19 cellular contexts compared by ENCODE assay signal in the genomic region with DNA sequence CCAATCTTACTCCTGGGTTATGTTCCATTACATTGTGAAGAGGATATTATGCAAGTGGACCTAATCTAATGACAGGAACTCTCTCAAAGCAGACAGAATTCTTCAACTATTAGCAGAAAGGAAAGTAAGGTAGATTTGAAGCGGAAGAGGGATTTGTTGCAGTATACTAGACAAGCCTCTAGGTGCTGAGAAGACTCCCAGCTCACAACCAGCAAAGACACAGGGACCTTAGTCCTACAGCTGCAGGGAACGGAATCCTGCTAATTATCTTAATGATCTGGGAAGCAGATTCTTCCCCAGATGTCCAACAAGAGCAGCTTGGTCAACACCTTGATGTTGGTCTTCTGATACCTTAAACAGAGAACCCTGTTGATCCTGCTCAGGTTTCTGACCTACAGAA.
DNase-seq lines count a peak whose midpoint lies in the region; ATAC-seq and TF ChIP-seq lines count a peak whose summit lies in the region.
"Had no signal": no experiment of that assay in that cellular context is flagged by ENCODE, and none has a peak within 500 bp of the region (broad histone marks: within the 10 kb centered on the region; RNA-seq: fewer than 3 reads in every experiment).

No MANE protein-coding gene starts in this region.

- no CpG with 5 or more reads among the region's 2 CpGs for WGBS in neuronal stem cell (ENCODE audit: extremely low coverage in 2 of 2, insufficient read length in 2 of 2, insufficient replicate concordance in 1 of 2), 2 donors

- no peak overlapping the region for H2AK5ac ChIP-seq in neuronal stem cell (ENCODE audit: low read depth, low read length)

- H3K4ac ChIP-seq in neuronal stem cell (ENCODE audit: low read length) = no peak overlapping the region

- H3K14ac ChIP-seq in neuronal stem cell (ENCODE audit: low read length) = no peak overlapping the region

- 0 out of 6 replicates have a peak, but pooled peaks of 2 of the 3 experiments have one; percentile 10 to 14 for TF ChIP-seq CTCF in HCT116 (IDR thresholded peaks at IDR 0.05 in 2 of 3, conservative IDR thresholded peaks at IDR 0.05 in 1 of 3; ENCODE audit: borderline replicate concordance in 1 of 3, insufficient read depth in 1 of 3, low read depth in 2 of 3, low read length in 2 of 3)
- no peak for TF ChIP-seq CTCF in WTC11 (IDR thresholded peaks at IDR 0.05)
- TF ChIP-seq CTCF in retinal pigment epithelial cell (conservative IDR thresholded peaks at IDR 0.05; ENCODE audit: low read depth, low read length) = peak; percentile 3
- TF ChIP-seq CTCF in coronary artery (IDR thresholded peaks at IDR 0.05) = no peak

- H4K20me1 ChIP-seq in HCT116 (ENCODE audit: insufficient read depth) = no peaks in the 10 kb centered on the region

- no peaks in the 10 kb centered on the region for H3K36me3 Mint-ChIP-seq in WTC11
- H3K36me3 Mint-ChIP-seq: IgD-negative memory B cell had no signal

- H3K36me3 ChIP-seq in HCT116 (ENCODE audit: control insufficient read depth in 1 of 2, insufficient read depth in 2 of 2, low read length in 2 of 2) (no peaks in the 10 kb centered on the region), neuronal stem cell (replicated peaks in 1 of 2; ENCODE audit: control insufficient read depth in 2 of 2, insufficient read depth in 2 of 2, low read length in 2 of 2) (no peaks in the 10 kb centered on the region)

- H3K79me1 ChIP-seq in neuronal stem cell (ENCODE audit: low read depth, low read length) = no peaks in the 10 kb centered on the region

- intact Hi-C loops in HCT116 (cut with micrococcal nuclease) = no loop called here

- H3K27ac Mint-ChIP-seq in WTC11 = no peak overlapping the region
- H3K27ac Mint-ChIP-seq: IgD-negative memory B cell; T-helper 2 cell treated with Interferon-gamma antibody and Interleukin-4, amounts not matched to agents 5 μg/mL and 100 μg/mL, for 36 hours had no signal

- H3K79me2 ChIP-seq in HCT116 (ENCODE audit: insufficient read depth, low read length) = no peaks in the 10 kb centered on the region

- H3K27me3 ChIP-seq in HCT116 (ENCODE audit: insufficient read depth, low read length) (peaks cover 60% of the 10 kb centered on the region), neuronal stem cell (ENCODE audit: control insufficient read depth in 3 of 3, insufficient read depth in 3 of 3, low read depth in 1 of 3, low read length in 3 of 3) (no peaks in the 10 kb centered on the region)

- no peaks in the 10 kb centered on the region for H3K9me3 ChIP-seq in HCT116 (ENCODE audit: control insufficient read depth in 1 of 2, insufficient read depth in 1 of 2, low read depth in 1 of 2, low read length in 2 of 2)
- H3K9me3 ChIP-seq in neuronal stem cell (replicated peaks in 1 of 2; ENCODE audit: control insufficient read depth in 2 of 2, insufficient read depth in 1 of 2, low read depth in 1 of 2, low read length in 2 of 2) = peaks cover 0 to 2% of the 10 kb centered on the region in 2 donors

- no peak overlapping the region for H2BK15ac ChIP-seq in neuronal stem cell (ENCODE audit: low read length)

- no peak overlapping the region for H4K91ac ChIP-seq in neuronal stem cell (ENCODE audit: low read depth, low read length, poor library complexity)

- H4K8ac ChIP-seq in neuronal stem cell (ENCODE audit: low read depth, low read length) = no peak overlapping the region

- ATAC-seq in HCT116 (no peak), WTC11 (peak; percentile 63)

- H3K27ac ChIP-seq in HCT116 (ENCODE audit: low read depth, low read length) = no peak overlapping the region
- H3K27ac ChIP-seq in coronary artery = no peak overlapping the region
- H3K27ac ChIP-seq in neuronal stem cell (replicated peaks; ENCODE audit: low read length) = no peak overlapping the region
- H3K27ac ChIP-seq: 22Rv1, SK-N-MC had no signal

- H3K9me2 ChIP-seq in HCT116 (ENCODE audit: insufficient read depth) = no peaks in the 10 kb centered on the region

- POLR2A ChIA-PET in HCT116 (lab: Charles Lee) (no interaction called here), WTC11 (lab: Charles Lee) (no interaction called here)

- CTCF ChIA-PET in HCT116 (lab: Charles Lee) (no interaction called here), WTC11 (lab: Charles Lee) (interaction anchor here (0.8 to 1.6 kb wide), 4 partner anchors 9 to 275 kb away, joined by 4 to 6 read pairs (median 4); a partner anchor contains a TSS)

- H3K23ac ChIP-seq in neuronal stem cell (ENCODE audit: low read depth, low read length, poor library complexity) = no peak overlapping the region

- DNase-seq in DMS79 treated with DMSO at 0.1 percent for 48 hours (lab: John Stamatoyannopoulos, UW) (peak; percentile 6), DMS79 (lab: John Stamatoyannopoulos, UW) (no peak), HCT116 (ENCODE audit: low read depth, low spot score) (no peak), WTC11 (ENCODE audit: low spot score) (no peak), retinal pigment epithelial cell (ENCODE audit: low read depth) (no peak), CD1c-positive myeloid dendritic cell (ENCODE audit: extremely low spot score) (no peak), coronary artery (ENCODE audit: low spot score) (no peak), neuronal stem cell (ENCODE audit: low spot score) (no peak)
- DNase-seq: AML-193, MM.1S, NCI-H1092 treated with DMSO at 0.1 percent for 48 hours, NCI-H2081 treated with DMSO at 0.1 percent for 48 hours, OCI-M1, Right ventricle myocardium superior had no signal

- H3K4me2 ChIP-seq in HCT116 (ENCODE audit: low read length) (no peak overlapping the region), neuronal stem cell (ENCODE audit: insufficient read depth, low read length, poor library complexity, severe bottlenecking) (no peak overlapping the region)

- RAD21 ChIA-PET in HCT116 (lab: Charles Lee; ENCODE audit: low non-redundant PET in 1 of 2, low total read pairs in 2 of 2, uncharacterized antibody in 2 of 2, unreplicated experiment in 2 of 2) = no interaction called here

- no peak overlapping the region for H3K18ac ChIP-seq in neuronal stem cell (ENCODE audit: low read length)

- no peak overlapping the region for H3K4me3 ChIP-seq in HCT116 (replicated peaks in 1 of 2; ENCODE audit: low read depth in 1 of 2, low read length in 2 of 2)
- H3K4me3 ChIP-seq in retinal pigment epithelial cell (ENCODE audit: low read length) = no peak overlapping the region
- no peak overlapping the region for H3K4me3 ChIP-seq in coronary artery
- no peak overlapping the region for H3K4me3 ChIP-seq in neuronal stem cell (ENCODE audit: low read length in 2 of 2)
- H3K4me3 ChIP-seq: SK-N-MC had no signal

- BruUV-seq in HCT116 (replicated peaks; lab: Mats Ljungman, UMichigan) = no TSS peak

- H2BK5ac ChIP-seq in neuronal stem cell (ENCODE audit: low read length) = no peak overlapping the region

- H2AFZ ChIP-seq in HCT116 (ENCODE audit: low read depth, low read length, poor library complexity, severe bottlenecking) (no peak overlapping the region), neuronal stem cell (ENCODE audit: low read length) (no peak overlapping the region)

- no peaks in the 10 kb centered on the region for H3K4me1 Mint-ChIP-seq in WTC11
- H3K4me1 Mint-ChIP-seq: IgD-negative memory B cell had no signal

- TF ChIP-seq POLR2A in HCT116 (IDR thresholded peaks at IDR 0.05; ENCODE audit: borderline replicate concordance, extremely low read depth, insufficient read depth, insufficient read length) = no peak

- no peak overlapping the region for H2BK12ac ChIP-seq in neuronal stem cell (ENCODE audit: low read length)

- H3K4me1 ChIP-seq in HCT116 (ENCODE audit: control insufficient read depth in 1 of 2, insufficient read depth in 2 of 2, low read length in 2 of 2) = no peaks in the 10 kb centered on the region
- no peaks in the 10 kb centered on the region for H3K4me1 ChIP-seq in neuronal stem cell (ENCODE audit: control insufficient read depth in 2 of 2, insufficient read depth in 1 of 2, low read depth in 1 of 2, low read length in 2 of 2)

- no peaks in the 10 kb centered on the region for H3K9me3 Mint-ChIP-seq in WTC11
- H3K9me3 Mint-ChIP-seq: T-helper 2 cell treated with Interferon-gamma antibody and Interleukin-4, amounts not matched to agents 5 μg/mL and 100 μg/mL, for 36 hours had no signal

- no peak overlapping the region for H2BK120ac ChIP-seq in neuronal stem cell (ENCODE audit: low read depth, low read length)

- no peak overlapping the region for H3K4me3 Mint-ChIP-seq in WTC11
- H3K4me3 Mint-ChIP-seq: CD14-positive monocyte; IgD-negative memory B cell; T-helper 2 cell treated with Interferon-gamma antibody and Interleukin-4, amounts not matched to agents 5 μg/mL and 100 μg/mL, for 36 hours had no signal

- H3K9ac ChIP-seq in HCT116 (ENCODE audit: low read length) (no peak overlapping the region), neuronal stem cell (ENCODE audit: low read depth, low read length, poor library complexity) (no peak overlapping the region)

- TF ChIP-seq RAD21 in HCT116 (IDR thresholded peaks at IDR 0.05; ENCODE audit: low read depth) = no peak

- peaks cover 5% of the 10 kb centered on the region; the same call in 1 of the 2 replicates for H3K27me3 Mint-ChIP-seq in WTC11 (ENCODE audit: low read depth)
- H3K27me3 Mint-ChIP-seq: IgD-negative memory B cell had no signal

TF ChIP-seq in HCT116, 20 proteins besides CTCF, POLR2A, EP300 and RAD21 (continues in another document):
- TF ChIP-seq YY1 (IDR thresholded peaks at IDR 0.05; ENCODE audit: extremely low read depth, insufficient replicate concordance, low read depth, low read length) (no peak), SIN3A (IDR thresholded peaks at IDR 0.05; ENCODE audit: low read depth) (no peak), EZH2 (IDR thresholded peaks at IDR 0.05) (no peak), ZNF274 (IDR thresholded peaks at IDR 0.05; ENCODE audit: low read depth, low read length) (no peak), TCF7L2 (IDR thresholded peaks at IDR 0.05; ENCODE audit: borderline replicate concordance, extremely low read depth, insufficient read depth, insufficient read length) (no peak)
- TF ChIP-seq, protein P1, sequence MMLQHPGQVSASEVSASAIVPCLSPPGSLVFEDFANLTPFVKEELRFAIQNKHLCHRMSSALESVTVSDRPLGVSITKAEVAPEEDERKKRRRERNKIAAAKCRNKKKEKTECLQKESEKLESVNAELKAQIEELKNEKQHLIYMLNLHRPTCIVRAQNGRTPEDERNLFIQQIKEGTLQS (IDR thresholded peaks at IDR 0.05) = no peak

TF ChIP-seq in WTC11, 78 proteins besides CTCF, POLR2A, EP300 and RAD21:
- TF ChIP-seq GRHL2 (CRISPR knock-in tag; IDR thresholded peaks at IDR 0.05; ENCODE audit: insufficient replicate concordance, severe bottlenecking) = no peak
- no peak for TF ChIP-seq TP53 (CRISPR knock-in tag; IDR thresholded peaks at IDR 0.05)

Comparison
In these comparisons a context has a peak if more than half of its experiments do, and no peak if none do; other contexts are left out.
1. CTCF ChIP-seq: peak in HCT116 (2 of 3) and retinal pigment epithelial cell (single experiment); none in WTC11 (single experiment) and coronary artery (single experiment).